In genomic region chr3:87949879-87950208, GRCh38 we compare ENCODE assay signal across 23 cellular contexts.
DNase-seq lines count a peak whose midpoint lies in the region; ATAC-seq, FAIRE-seq and TF ChIP-seq lines count a peak whose summit lies in the region.
"Had no signal": no experiment of that assay in that cellular context is flagged by ENCODE, and none has a peak within 500 bp of the region (broad histone marks: within the 10 kb centered on the region; RNA-seq: fewer than 3 reads in every experiment).

No MANE protein-coding gene starts in this region.

- ATAC-seq in GM18498 (IDR thresholded peaks at IDR 0.05; ENCODE audit: unreplicated experiment): peak; percentile 70
- peak; percentile 48 for ATAC-seq in GM19455 (IDR thresholded peaks at IDR 0.05; ENCODE audit: unreplicated experiment)
- peak; percentile 26 for ATAC-seq in HG03060 (IDR thresholded peaks at IDR 0.05; ENCODE audit: low read depth, unreplicated experiment)
- ATAC-seq in GM21737 (IDR thresholded peaks at IDR 0.05; ENCODE audit: unreplicated experiment): no peak
- ATAC-seq: naive thymus-derived CD4-positive, alpha-beta T cell; PC-3 had no signal

- no TSS peak for BruUV-seq in OCI-LY7 (replicated peaks; lab: Mats Ljungman, UMichigan)

- no peaks in the 10 kb centered on the region for H3K9me3 ChIP-seq in OCI-LY3 (ENCODE audit: insufficient read depth, low read length)
- H3K9me3 ChIP-seq in OCI-LY7 (ENCODE audit: low read length): no peaks in the 10 kb centered on the region
- no peaks in the 10 kb centered on the region for H3K9me3 ChIP-seq in HAP-1

- POLR2A ChIA-PET in OCI-LY7 (lab: Charles Lee): no interaction called here

- H4K20me1 ChIP-seq in OCI-LY3 (ENCODE audit: insufficient read depth, low read length) (no peaks in the 10 kb centered on the region), OCI-LY7 (ENCODE audit: insufficient read depth, low read length) (no peaks in the 10 kb centered on the region)

- in situ Hi-C loops in HAP-1 (cut with MboI; ENCODE audit: low sequenced_read_pairs): no loop called here

- H3K4me3 ChIP-seq in OCI-LY3 (ENCODE audit: low read length) (peak overlapping the region; percentile 35), OCI-LY7 (ENCODE audit: low read depth, low read length, poor library complexity, severe bottlenecking) (no peak overlapping the region), HAP-1 (no peak overlapping the region)
- H3K4me3 ChIP-seq: lung had no signal

- no peaks in the 10 kb centered on the region for H3K27me3 ChIP-seq in OCI-LY3 (ENCODE audit: low read depth, low read length)
- no peaks in the 10 kb centered on the region for H3K27me3 ChIP-seq in HAP-1 (ENCODE audit: low read depth)

- no peaks in the 10 kb centered on the region for H3K9me2 ChIP-seq in OCI-LY7 (ENCODE audit: insufficient read depth, low read length)

- intact Hi-C loops in OCI-LY7 (cut with micrococcal nuclease; ENCODE audit: unreplicated experiment): no loop called here

- H3K9ac ChIP-seq in OCI-LY3 (ENCODE audit: low read length): no peak overlapping the region

- no peak for TF ChIP-seq POLR2A in H54 (IDR thresholded peaks at IDR 0.05; ENCODE audit: low read depth, low read length)

- FAIRE-seq in H54 (lab: Jason Lieb, UNC): no peak
- FAIRE-seq: endometrium had no signal

- CTCF ChIA-PET in OCI-LY7 (lab: Charles Lee; ENCODE audit: unreplicated experiment): no interaction called here

- no peak for DNase-seq in OCI-LY7 (ENCODE audit: low spot score)
- DNase-seq in HAP-1 (ENCODE audit: low spot score in 2 of 2): no peak
- DNase-seq in H54 (ENCODE audit: insufficient read length, low spot score): no peak
- DNase-seq: ACHN; activated CD4-positive, alpha-beta T cell treated with anti-CD3 and anti-CD28 coated beads, Interleukin-2, amount 10 ng/mL, durations not matched to agents 7 days and 5 days; activated naive CD4-positive, alpha-beta T cell treated with Interleukin-2 at 50 U/mL for 16 hours; anterior cingulate cortex; CD4-positive, CD25-positive, alpha-beta regulatory T cell; cerebellar nuclear complex; naive thymus-derived CD4-positive, alpha-beta T cell; NCI-H187 treated with DMSO at 0.1 percent for 48 hours; NCI-H510A treated with DMSO at 0.1 percent for 48 hours; PC-3; stimulated activated CD4-positive, alpha-beta T cell treated with anti-CD3 and anti-CD28 coated beads, Interleukin-4, amount 100 ng/mL, for 1 hour; substantia nigra; T-helper 9 cell had no signal

- no peaks in the 10 kb centered on the region for H3K79me2 ChIP-seq in OCI-LY3 (ENCODE audit: low read length)
- no peaks in the 10 kb centered on the region for H3K79me2 ChIP-seq in OCI-LY7 (ENCODE audit: insufficient read depth, low read depth, low read length)

- TF ChIP-seq CTCF in OCI-LY3 (IDR thresholded peaks at IDR 0.05; ENCODE audit: low read depth, low read length) (no peak), OCI-LY7 (conservative IDR thresholded peaks at IDR 0.05; ENCODE audit: low read length) (no peak)

- H3K4me2 ChIP-seq in OCI-LY3 (ENCODE audit: low read length) (peak overlapping the region; percentile 34), OCI-LY7 (ENCODE audit: low read length) (no peak overlapping the region)

- H2AFZ ChIP-seq in OCI-LY3 (ENCODE audit: low read depth, low read length) (peak overlapping the region; percentile 79), OCI-LY7 (ENCODE audit: low read length) (no peak overlapping the region)

- H3K4me1 ChIP-seq in OCI-LY3 (ENCODE audit: low read length): peaks cover 9% of the 10 kb centered on the region
- no peaks in the 10 kb centered on the region for H3K4me1 ChIP-seq in OCI-LY7 (ENCODE audit: insufficient read depth, low read length, poor library complexity, severe bottlenecking)
- H3K4me1 ChIP-seq in HAP-1: no peaks in the 10 kb centered on the region

- H3K27ac ChIP-seq in OCI-LY3 (ENCODE audit: low read length): no peak overlapping the region
- no peak overlapping the region for H3K27ac ChIP-seq in OCI-LY7 (ENCODE audit: low read depth, low read length, poor library complexity, severe bottlenecking)

- H3K36me3 ChIP-seq in OCI-LY3 (replicated peaks; ENCODE audit: low read depth, low read length): no peaks in the 10 kb centered on the region
- H3K36me3 ChIP-seq in OCI-LY7 (ENCODE audit: insufficient read depth, low read length): no peaks in the 10 kb centered on the region
- no peaks in the 10 kb centered on the region for H3K36me3 ChIP-seq in HAP-1 (replicated peaks)
